ENCODE assay signal across 8 cellular contexts in the genomic region with DNA sequence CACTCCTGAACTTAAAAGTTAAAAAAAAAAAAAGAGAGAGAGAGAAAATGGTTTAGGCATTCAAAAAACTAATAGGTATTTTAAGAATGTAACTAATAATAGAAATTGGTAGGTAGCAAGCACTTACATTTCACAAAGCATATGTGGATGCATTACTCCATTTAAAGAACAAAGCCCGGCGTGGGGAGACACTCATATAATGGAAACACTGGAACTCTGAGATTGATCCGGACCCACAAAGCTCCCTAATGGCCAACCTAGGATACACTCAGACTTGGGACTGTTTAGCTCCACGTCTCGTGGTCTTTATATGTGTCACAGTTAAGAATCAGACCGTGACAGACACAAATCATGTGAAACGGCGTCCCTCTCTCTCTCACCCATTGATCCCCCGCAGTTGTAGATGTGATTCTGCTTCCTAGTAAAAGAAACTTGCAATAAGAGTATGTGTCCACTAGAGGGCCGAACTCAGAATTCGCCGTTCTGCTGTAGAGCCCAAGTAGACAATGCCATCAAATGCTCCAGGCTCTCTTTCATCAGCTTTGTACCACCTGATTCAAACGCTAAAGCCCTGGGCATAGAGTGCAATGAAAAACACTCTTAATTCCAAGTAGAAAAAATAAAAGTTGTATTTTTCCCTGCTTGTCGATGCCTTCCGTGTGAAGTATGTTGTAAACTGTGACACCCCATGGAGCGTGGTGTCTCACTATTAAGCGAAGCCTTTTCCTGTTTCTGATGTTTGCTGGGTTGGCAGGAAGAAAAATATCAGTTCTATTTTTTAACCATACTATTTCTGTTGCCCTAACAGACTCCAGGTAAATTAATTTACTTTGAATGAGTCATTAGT.
DNase-seq lines count a peak whose midpoint lies in the region; ATAC-seq lines count a peak whose summit lies in the region.

No MANE protein-coding gene starts in this region.

- POLR2A ChIA-PET in naive thymus-derived CD4-positive, alpha-beta T cell (lab: Charles Lee) = no interaction called here

- no peak overlapping the region for H3K27ac ChIP-seq in CD4-positive, CD25-positive, alpha-beta regulatory T cell (ENCODE audit: insufficient read depth, low read length, poor library complexity, severe bottlenecking)
- no peak overlapping the region for H3K27ac ChIP-seq in naive thymus-derived CD4-positive, alpha-beta T cell (ENCODE audit: low read depth, low read length)

- H3K27me3 ChIP-seq in CD4-positive, CD25-positive, alpha-beta regulatory T cell (ENCODE audit: control insufficient read depth, insufficient read depth, low read length) = no peaks in the 10 kb centered on the region
- no peaks in the 10 kb centered on the region for H3K27me3 ChIP-seq in naive thymus-derived CD4-positive, alpha-beta T cell (ENCODE audit: control insufficient read depth in 2 of 2, insufficient read depth in 2 of 2, low read length in 2 of 2)

- no peaks in the 10 kb centered on the region for H3K27me3 Mint-ChIP-seq in CD4-positive, CD25-positive, alpha-beta regulatory T cell
- H3K27me3 Mint-ChIP-seq in naive thymus-derived CD4-positive, alpha-beta T cell = no peaks in the 10 kb centered on the region

- peak; percentile 44 to 61 for ATAC-seq in CD4-positive, CD25-positive, alpha-beta regulatory T cell (ENCODE audit: low read depth in 2 of 2)
- ATAC-seq in GM18508 (IDR thresholded peaks at IDR 0.05; ENCODE audit: insufficient read depth, unreplicated experiment) (peak; percentile 85), HG02870 (IDR thresholded peaks at IDR 0.05; ENCODE audit: unreplicated experiment) (peak; percentile 92)
- ATAC-seq in naive thymus-derived CD4-positive, alpha-beta T cell = peak; percentile 69

- H3K36me3 Mint-ChIP-seq in CD4-positive, CD25-positive, alpha-beta regulatory T cell = no peaks in the 10 kb centered on the region
- no peaks in the 10 kb centered on the region for H3K36me3 Mint-ChIP-seq in naive thymus-derived CD4-positive, alpha-beta T cell

- intact Hi-C loops in naive thymus-derived CD4-positive, alpha-beta T cell (cut with micrococcal nuclease) = loop anchor here in 1 of 2 donors (5.0 kb wide), 1 partner anchor 604 kb away; no protein-coding TSS in a partner anchor
- intact Hi-C loops in posterior vena cava (cut with DNase I) = loop anchor here in 1 of 2 donors (10.0 kb wide), 1 partner anchor 1291 kb away; no protein-coding TSS in a partner anchor

- CTCF ChIA-PET in naive thymus-derived CD4-positive, alpha-beta T cell (lab: Charles Lee) = interaction anchor here (0.5 kb wide), 1 partner anchor 1576 kb away, joined by 3 read pairs; no protein-coding TSS in a partner anchor

- peaks cover 0 to 7% (median 0%) of the 10 kb centered on the region in 7 donors for H3K9me3 Mint-ChIP-seq in CD4-positive, CD25-positive, alpha-beta regulatory T cell
- H3K9me3 Mint-ChIP-seq in naive thymus-derived CD4-positive, alpha-beta T cell = peaks cover 0 to 3% (median 0%) of the 10 kb centered on the region in 11 donors

- H3K4me3 Mint-ChIP-seq in CD4-positive, CD25-positive, alpha-beta regulatory T cell = peak overlapping the region in 1 of 4 donors; percentile 15
- no peak overlapping the region for H3K4me3 Mint-ChIP-seq in naive thymus-derived CD4-positive, alpha-beta T cell

- H3K4me3 ChIP-seq in CD4-positive, CD25-positive, alpha-beta regulatory T cell (ENCODE audit: low read depth, low read length) = no peak overlapping the region
- H3K4me3 ChIP-seq in naive thymus-derived CD4-positive, alpha-beta T cell (ENCODE audit: low read length) = no peak overlapping the region

- H3K36me3 ChIP-seq in CD4-positive, CD25-positive, alpha-beta regulatory T cell (ENCODE audit: control insufficient read depth, insufficient read depth, low read length) = no peaks in the 10 kb centered on the region
- no peaks in the 10 kb centered on the region for H3K36me3 ChIP-seq in naive thymus-derived CD4-positive, alpha-beta T cell (ENCODE audit: control insufficient read depth in 2 of 3, insufficient read depth in 3 of 3, low read length in 3 of 3)

- no peak overlapping the region for H3K27ac Mint-ChIP-seq in CD4-positive, CD25-positive, alpha-beta regulatory T cell
- H3K27ac Mint-ChIP-seq in naive thymus-derived CD4-positive, alpha-beta T cell = no peak overlapping the region

- H3K4me1 ChIP-seq in CD4-positive, CD25-positive, alpha-beta regulatory T cell (ENCODE audit: control insufficient read depth, insufficient read depth, low read length, poor library complexity, severe bottlenecking) = no peaks in the 10 kb centered on the region
- H3K4me1 ChIP-seq in naive thymus-derived CD4-positive, alpha-beta T cell (ENCODE audit: control insufficient read depth in 2 of 2, insufficient read depth in 2 of 2, low read length in 2 of 2) = no peaks in the 10 kb centered on the region

- DNase-seq in CD4-positive, CD25-positive, alpha-beta regulatory T cell = peak in 2 of 3 donors; percentile 23 to 40
- DNase-seq in NCI-H1105 (lab: John Stamatoyannopoulos, UW) (peak; percentile 51), SW480 (ENCODE audit: low spot score) (peak; percentile 67), fibroblast of gingiva (ENCODE audit: low read depth) (peak; percentile 30), posterior vena cava (ENCODE audit: low spot score) (no peak)
- DNase-seq in naive thymus-derived CD4-positive, alpha-beta T cell = peak in 5 of 9 donors; percentile 7 to 23 (median 14)

- no peaks in the 10 kb centered on the region for H3K9me3 ChIP-seq in CD4-positive, CD25-positive, alpha-beta regulatory T cell (ENCODE audit: control insufficient read depth in 2 of 2, low read length in 2 of 2)
- no peaks in the 10 kb centered on the region for H3K9me3 ChIP-seq in naive thymus-derived CD4-positive, alpha-beta T cell (ENCODE audit: control insufficient read depth in 2 of 3, low read length in 3 of 3)

- peaks cover 0 to 2% (median 0%) of the 10 kb centered on the region in 4 donors for H3K4me1 Mint-ChIP-seq in CD4-positive, CD25-positive, alpha-beta regulatory T cell
- H3K4me1 Mint-ChIP-seq in naive thymus-derived CD4-positive, alpha-beta T cell = peaks cover 0 to 11% (median 7%) of the 10 kb centered on the region in 7 donors
